In the genomic region with DNA sequence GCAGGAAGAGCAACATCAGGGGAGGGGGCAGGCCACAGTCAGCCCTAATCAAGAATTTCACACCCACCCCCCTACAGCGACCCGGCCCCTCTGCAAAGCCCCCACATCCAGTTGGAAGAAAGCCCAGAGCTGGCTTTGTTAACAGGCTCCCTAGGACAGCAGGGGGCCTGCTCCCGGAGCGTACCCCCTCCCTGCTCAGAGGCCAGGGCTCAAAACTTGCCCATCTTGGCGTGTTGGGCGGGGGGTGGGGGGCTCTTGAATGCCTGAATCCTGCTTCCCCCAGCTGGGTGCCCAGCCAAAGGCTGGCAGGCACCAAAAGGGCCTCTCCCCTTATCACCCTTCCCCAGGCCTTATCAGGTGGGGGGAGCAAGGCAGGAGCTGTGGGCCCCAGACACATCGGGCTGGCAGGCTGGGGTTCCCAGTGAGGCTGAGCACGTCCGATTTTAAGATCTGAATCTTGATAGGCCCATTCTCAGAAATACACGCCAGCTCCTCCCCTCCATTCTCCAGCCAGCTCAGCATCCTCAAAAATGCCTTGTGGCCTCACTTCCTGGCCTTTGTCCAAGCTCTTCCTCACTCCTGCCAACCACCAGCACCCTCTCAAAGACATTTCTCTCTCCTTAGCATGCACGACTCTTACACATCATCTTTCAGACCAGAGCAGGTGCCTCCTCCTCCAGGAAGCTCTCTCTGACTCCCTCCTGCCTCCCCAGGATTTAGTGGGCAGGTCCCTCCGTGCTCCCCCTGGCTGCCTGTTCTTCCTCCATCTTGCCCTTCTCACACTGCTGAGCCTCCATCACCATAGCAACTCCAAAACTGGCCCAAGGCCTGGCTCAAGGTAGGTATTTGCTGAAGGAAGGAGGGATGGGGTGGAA, we compare ENCODE assay signal across 10 cellular contexts.
DNase-seq lines count a peak whose midpoint lies in the region; ATAC-seq and TF ChIP-seq lines count a peak whose summit lies in the region.
"Had no signal": no experiment of that assay in that cellular context is flagged by ENCODE, and none has a peak within 500 bp of the region (broad histone marks: within the 10 kb centered on the region; RNA-seq: fewer than 3 reads in every experiment).

No MANE protein-coding gene starts in this region.

- no peaks in the 10 kb centered on the region for H3K36me3 Mint-ChIP-seq in brain

- H3K4me3 Mint-ChIP-seq in brain, result peak overlapping the region; percentile 0 to 67 (median 23)

- peak; percentile 89 for DNase-seq in AG20443 (ENCODE audit: low spot score)
- DNase-seq in LoVo (ENCODE audit: low spot score), result peak; percentile 22
- peak; percentile 52 for DNase-seq in left kidney (ENCODE audit: low read depth, low spot score)
- no peak for DNase-seq in NCI-H2196 treated with DMSO at 0.1 percent for 48 hours (lab: John Stamatoyannopoulos, UW; ENCODE audit: unreplicated experiment)
- DNase-seq: activated CD4-positive, alpha-beta T cell treated with anti-CD3 and anti-CD28 coated beads for 1 hour; MV-4-11 had no signal

- H3K9me3 Mint-ChIP-seq in brain, result peaks cover 0 to 7% (median 0%) of the 10 kb centered on the region in 5 experiments

- H3K27ac Mint-ChIP-seq in brain, result peak overlapping the region; percentile 36 to 94 (median 92)

- no peak for TF ChIP-seq CTCF in brain (conservative IDR thresholded peaks at IDR 0.05)

- H3K27me3 Mint-ChIP-seq in brain, result peaks cover 6% of the 10 kb centered on the region

- H3K4me1 Mint-ChIP-seq in brain, result peaks cover 61% of the 10 kb centered on the region

- ATAC-seq in GM21528 (IDR thresholded peaks at IDR 0.05; ENCODE audit: low FRiP score, unreplicated experiment), result no peak
- ATAC-seq in HG02885 (IDR thresholded peaks at IDR 0.05; ENCODE audit: poor library complexity, unreplicated experiment), result no peak
- no peak for ATAC-seq in GM18502 (IDR thresholded peaks at IDR 0.05; ENCODE audit: poor library complexity, unreplicated experiment)
